8 cellular contexts compared by ENCODE assay signal in the genomic region with DNA sequence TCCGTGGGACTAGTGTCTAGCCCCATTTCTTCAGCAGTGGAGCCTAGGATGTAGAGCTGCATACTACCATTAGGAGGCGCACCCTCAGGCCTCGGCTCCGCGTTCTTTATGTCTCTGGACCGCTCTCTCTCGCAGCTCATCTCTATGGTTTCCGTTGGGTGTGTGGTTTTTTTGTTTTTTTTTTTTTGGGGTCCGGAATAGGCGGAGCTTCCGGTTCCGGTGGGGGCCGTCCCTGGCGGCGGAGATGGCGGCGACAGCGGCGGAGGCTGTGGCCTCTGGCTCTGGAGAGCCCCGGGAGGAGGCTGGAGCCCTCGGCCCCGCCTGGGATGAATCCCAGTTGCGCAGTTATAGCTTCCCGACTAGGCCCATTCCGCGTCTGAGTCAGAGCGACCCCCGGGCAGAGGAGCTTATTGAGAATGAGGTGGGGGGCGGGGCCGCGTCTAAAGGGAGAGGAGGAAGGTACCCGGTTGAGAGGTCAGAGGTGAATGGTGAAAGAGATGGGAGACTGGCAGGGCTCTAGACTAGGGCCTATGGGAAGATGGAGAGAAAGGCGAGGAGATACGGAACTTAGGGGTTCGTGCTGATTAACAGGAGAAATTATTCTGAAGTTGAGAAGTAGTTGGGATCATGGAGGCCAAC. TPM values are rescaled to one million over a fixed set of nuclear protein-coding genes. Genes with fewer than 3 reads are reported as not detected.
A peak's percentile ranks its signal among the peaks of the same experiment; 100 is the strongest.
DNase-seq lines count a peak whose midpoint lies in the region; ATAC-seq and TF ChIP-seq lines count a peak whose summit lies in the region.

A gene (plus strand): TSS at position 229 of the 639 bp plus-strand sequence. CDS start 16 bp downstream, at position 245.

- peak within 1 kb of the TSS; percentile 77 for H3K4me3 ChIP-seq in right cardiac atrium (ENCODE audit: low read length)
- peak within 1 kb of the TSS; percentile 62 to 93 for H3K4me3 ChIP-seq in uterus

- no peaks in the 10 kb centered on the region for H3K36me3 ChIP-seq in uterus

- H3K27ac Mint-ChIP-seq in T-helper 17 cell, result no peak within 1 kb of the TSS

- H3K27ac ChIP-seq in angular gyrus (ENCODE audit: low read depth, low read length) (peak within 1 kb of the TSS; percentile 62), right cardiac atrium (ENCODE audit: low read length) (peak within 1 kb of the TSS; percentile 31), uterus (peak within 1 kb of the TSS; percentile 77 to 79)

- peaks cover 6% of the 10 kb centered on the region for H3K4me1 Mint-ChIP-seq in T-helper 17 cell

- peaks cover 2% of the 10 kb centered on the region for H3K36me3 Mint-ChIP-seq in T-helper 17 cell (ENCODE audit: low read depth)

- peak in 1 of 2 donors; percentile 73 for TF ChIP-seq POLR2A in uterus (IDR thresholded peaks at IDR 0.05)

- H3K4me3 Mint-ChIP-seq in T-helper 17 cell, result no peak within 1 kb of the TSS

- intact Hi-C loops in right cardiac atrium (cut with DNase I), result no loop called here
- intact Hi-C loops in uterus (cut with DNase I; ENCODE audit: low total_unique reads), result no loop called here

- TF ChIP-seq CTCF in GM13977 (IDR thresholded peaks at IDR 0.05; ENCODE audit: extremely low read depth, insufficient read depth, missing control alignments), result peak; percentile 90
- TF ChIP-seq CTCF in uterus (IDR thresholded peaks at IDR 0.05), result peak; percentile 81 to 95 (median 93)

- no peaks in the 10 kb centered on the region for H3K27me3 ChIP-seq in right cardiac atrium (ENCODE audit: control insufficient read depth, insufficient read depth)
- H3K27me3 ChIP-seq in uterus, result no peaks in the 10 kb centered on the region

- ATAC-seq in HG02884 (IDR thresholded peaks at IDR 0.05; ENCODE audit: unreplicated experiment) (peak; percentile 96), T-helper 17 cell (peak; percentile 99), right cardiac atrium (peak; percentile 97)

- no peaks in the 10 kb centered on the region for H3K27me3 Mint-ChIP-seq in T-helper 17 cell

- WGBS in right cardiac atrium, result under 1% methylated on average over 35 of the region's 35 CpGs

- DNase-seq in GM13977 (ENCODE audit: low spot score) (peak; percentile 95), NCI-H146 treated with DMSO at 0.1 percent for 48 hours (lab: John Stamatoyannopoulos, UW; ENCODE audit: unreplicated experiment) (peak; percentile 85), T-helper 17 cell (peak; percentile 73 to 81 (median 78)), right cardiac atrium (peak; percentile 90 to 95 (median 93)), pulmonary artery endothelial cell (ENCODE audit: low read depth, low spot score) (peak; percentile 80), uterus (peak; percentile 87 to 93)

- H3K9me3 ChIP-seq in T-helper 17 cell (ENCODE audit: control insufficient read depth, low read length, poor library complexity, severe bottlenecking) (no peaks in the 10 kb centered on the region), right cardiac atrium (ENCODE audit: control insufficient read depth, low read length) (no peaks in the 10 kb centered on the region), uterus (no peaks in the 10 kb centered on the region)

- no peaks in the 10 kb centered on the region for H3K4me1 ChIP-seq in right cardiac atrium (ENCODE audit: control insufficient read depth, insufficient read depth, low read length)
- peaks cover 0 to 13% of the 10 kb centered on the region in 2 donors for H3K4me1 ChIP-seq in uterus

- in situ Hi-C loops in GM13977 (cut with MboI; ENCODE audit: low pct_unique_long_range_greater_than_20kb, low sequenced_read_pairs, unreplicated experiment), result no loop called here

RNA-seq across cellular contexts. Expression of the gene that starts here (rescaled TPM):
- total RNA-seq in T-helper 17 cell (10 to 100 TPM; 38.8 to 45.9 TPM), right cardiac atrium (10 to 100 TPM; 32.1 to 41.1 (median 35.5) TPM), pulmonary artery endothelial cell (8.2 and 8.3 TPM in 2 replicates), uterus (10 to 100 TPM in 2 of 4 donors, 1 to 10 TPM in 2; 2.8 to 36.2 (median 13.6) TPM)
- polyA plus RNA-seq in right cardiac atrium, result 9.5 TPM

Comparison
In these comparisons a context has a peak if more than half of its experiments do, and no peak if none do; other contexts are left out.
1. Peak in every context shown above with its lines: DNase-seq, ATAC-seq, H3K4me3 ChIP-seq and H3K27ac ChIP-seq.